24 cellular contexts compared by ENCODE assay signal in genomic region chr3:32709346-32709745, GRCh38.
"Had no signal": no experiment of that assay in that cellular context is flagged by ENCODE, and none has a peak within 500 bp of the region (broad histone marks: within the 10 kb centered on the region; RNA-seq: fewer than 3 reads in every experiment).

No MANE protein-coding gene starts in this region.

- ATAC-seq: activated T-cell treated with anti-CD3 and anti-CD28 coated beads, Interleukin-2, amount 50 U/mL, for 72 hours; body of pancreas; esophagus mucosa; natural killer cell; right cardiac atrium; upper lobe of right lung had no signal

- H3K9me3 ChIP-seq: body of pancreas, left ventricle myocardium inferior, thyroid gland, upper lobe of right lung had no signal

- H2AFZ ChIP-seq: parathyroid adenoma had no signal

- H3K4me1 ChIP-seq: body of pancreas had no signal

- H3K79me2 ChIP-seq: parathyroid adenoma had no signal

- H3K4me3 ChIP-seq: body of pancreas, left ventricle myocardium inferior, skin epidermis, thyroid gland, upper lobe of right lung had no signal

- H3K27ac Mint-ChIP-seq: activated naive CD4-positive, alpha-beta T cell treated with anti-CD3 and anti-CD28 coated beads, Interleukin-2, amount 10 ng/mL, durations not matched to agents 7 days and 5 days; activated T-cell treated with anti-CD3 and anti-CD28 coated beads, Interleukin-2, amount 50 U/mL, for 72 hours; mesothelial cell of epicardium; natural killer cell; stimulated activated naive CD8-positive, alpha-beta T cell treated with anti-CD3 and anti-CD28 coated beads, Interleukin-15, Interleukin-2, amounts not matched to agents 100 ng/mL and 50 ng/mL, for 24 hours had no signal

- H3K27ac ChIP-seq: body of pancreas, left ventricle myocardium inferior, parathyroid adenoma, skin epidermis, thyroid gland, upper lobe of right lung had no signal

- H3K9ac ChIP-seq: parathyroid adenoma had no signal

- H3K27me3 ChIP-seq: body of pancreas, thyroid gland, upper lobe of right lung had no signal

- DNase-seq: activated CD4-positive, alpha-beta T cell treated with anti-CD3 and anti-CD28 coated beads for 1 hour; activated CD4-positive, alpha-beta T cell treated with anti-CD3 and anti-CD28 coated beads, Interleukin-2, amount 50 U/mL, for 4 hours; activated effector memory CD4-positive, alpha-beta T cell treated with anti-CD3 and anti-CD28 coated beads, Interleukin-2, amount 50 U/mL, for 16 hours; activated naive CD4-positive, alpha-beta T cell treated with anti-CD3 and anti-CD28 coated beads, Interleukin-2, amount 10 ng/mL, durations not matched to agents 7 days and 5 days; activated T-cell treated with anti-CD3 and anti-CD28 coated beads, Interleukin-2, amount 50 U/mL, for 72 hours; body of pancreas; caudate nucleus; dermis blood vessel endothelial cell; effector CD8-positive, alpha-beta T cell; foreskin melanocyte; hippocampal formation; kidney glomerular epithelial cell; left ventricle myocardium inferior; natural killer cell; right cardiac atrium; stimulated activated CD4-positive, alpha-beta T cell treated with anti-CD3 and anti-CD28 coated beads, Interleukin-1b, Interleukin-23, amount 100 ng/mL, for 48 hours; substantia nigra; thyroid gland; upper lobe of right lung had no signal

- H3K9me3 Mint-ChIP-seq: activated naive CD4-positive, alpha-beta T cell treated with anti-CD3 and anti-CD28 coated beads, Interleukin-2, amount 10 ng/mL, durations not matched to agents 7 days and 5 days; activated T-cell treated with anti-CD3 and anti-CD28 coated beads, Interleukin-2, amount 50 U/mL, for 72 hours; mesothelial cell of epicardium; natural killer cell; stimulated activated naive CD8-positive, alpha-beta T cell treated with anti-CD3 and anti-CD28 coated beads, Interleukin-15, Interleukin-2, amounts not matched to agents 100 ng/mL and 50 ng/mL, for 24 hours had no signal

- H3K4me3 Mint-ChIP-seq: activated naive CD4-positive, alpha-beta T cell treated with anti-CD3 and anti-CD28 coated beads, Interleukin-2, amount 10 ng/mL, durations not matched to agents 7 days and 5 days; activated T-cell treated with anti-CD3 and anti-CD28 coated beads, Interleukin-2, amount 50 U/mL, for 72 hours; mesothelial cell of epicardium; natural killer cell; stimulated activated naive CD8-positive, alpha-beta T cell treated with anti-CD3 and anti-CD28 coated beads, Interleukin-15, Interleukin-2, amounts not matched to agents 100 ng/mL and 50 ng/mL, for 24 hours had no signal

- H3K27me3 Mint-ChIP-seq: activated naive CD4-positive, alpha-beta T cell treated with anti-CD3 and anti-CD28 coated beads, Interleukin-2, amount 10 ng/mL, durations not matched to agents 7 days and 5 days; stimulated activated naive CD8-positive, alpha-beta T cell treated with anti-CD3 and anti-CD28 coated beads, Interleukin-15, Interleukin-2, amounts not matched to agents 100 ng/mL and 50 ng/mL, for 24 hours had no signal
